ENCODE assay signal across 27 cellular contexts in the genomic region with DNA sequence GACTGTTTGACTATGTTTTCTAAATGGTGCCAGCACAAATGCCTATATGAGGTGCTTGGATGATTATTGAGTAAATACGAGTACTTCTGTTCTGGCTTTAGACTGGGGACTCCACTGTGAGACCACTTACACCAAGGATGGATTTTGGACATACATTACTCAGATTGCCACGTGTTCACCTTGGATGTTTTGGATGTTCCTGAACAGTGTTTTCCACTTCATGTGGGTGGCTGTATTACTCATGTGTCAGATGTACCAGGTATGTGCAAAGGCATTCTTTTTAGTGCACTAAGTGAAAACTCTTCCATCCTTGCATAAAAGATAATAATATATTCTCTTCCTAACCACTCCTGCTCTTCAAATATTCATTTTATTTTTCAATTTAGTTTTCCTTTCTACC. TPM values are rescaled to one million over a fixed set of nuclear protein-coding genes. Genes with fewer than 3 reads are reported as not detected.
"Had no signal": no experiment of that assay in that cellular context is flagged by ENCODE, and none has a peak within 500 bp of the region (broad histone marks: within the 10 kb centered on the region; RNA-seq: fewer than 3 reads in every experiment).

No MANE protein-coding gene starts in this region.

- H3K27me3 ChIP-seq: dorsolateral prefrontal cortex, esophagus muscularis mucosa, foreskin keratinocyte, gastroesophageal sphincter, heart left ventricle, left lung, sigmoid colon, stomach, testis, tibial artery, upper lobe of right lung, uterus had no signal

- FAIRE-seq: colon, islet of Langerhans had no signal

- H3K9me3 ChIP-seq: esophagus muscularis mucosa, gastroesophageal sphincter, heart left ventricle, left lung, prostate gland, sigmoid colon, stomach, testis, tibial artery, upper lobe of right lung, uterus had no signal

- H3K36me3 ChIP-seq: prostate gland, uterus had no signal

- H3K4me3 ChIP-seq: dorsolateral prefrontal cortex, esophagus muscularis mucosa, gastroesophageal sphincter, heart left ventricle, left lung, prostate gland, sigmoid colon, stomach, testis, tibial artery, upper lobe of right lung, uterus had no signal

- H3K27ac ChIP-seq: esophagus muscularis mucosa, foreskin keratinocyte, gastroesophageal sphincter, heart left ventricle, left lung, prostate gland, sigmoid colon, stomach, testis, tibial artery, upper lobe of right lung, uterus had no signal

- H3K4me1 ChIP-seq: esophagus muscularis mucosa, foreskin keratinocyte, heart left ventricle, left lung, prostate gland, sigmoid colon, stomach, testis, tibial artery, upper lobe of right lung, uterus had no signal

- ATAC-seq: foreskin keratinocyte; gastroesophageal sphincter; heart left ventricle; left cardiac atrium; left lung; naive thymus-derived CD4-positive, alpha-beta T cell; right cardiac atrium; stimulated activated effector memory CD8-positive, alpha-beta T cell treated with anti-CD3 and anti-CD28 coated beads, Interleukin-12 subunit alpha, Interleukin-12 subunit beta, amount 100 ng/mL, for 72 hours; upper lobe of right lung had no signal

- DNase-seq: dorsolateral prefrontal cortex; effector CD4-positive, alpha-beta T cell; endodermal cell; foreskin keratinocyte; heart left ventricle; hippocampal formation; left cardiac atrium; left lung; mesendoderm; midbrain; naive thymus-derived CD4-positive, alpha-beta T cell; right cardiac atrium; sigmoid colon; stimulated activated CD4-positive, alpha-beta T cell treated with anti-CD3 and anti-CD28 coated beads, Interleukin-2, amount 100 ng/mL, for 24 hours; stimulated activated CD4-positive, alpha-beta T cell treated with anti-CD3 and anti-CD28 coated beads, Interleukin-4, amount 100 ng/mL, for 24 hours; stimulated activated naive CD4-positive, alpha-beta T cell treated with Interleukin-2 at 50 U/mL for 16 hours; stomach; testis; tibial artery; upper lobe of right lung; uterus had no signal

RNA-seq across cellular contexts. Expression of a gene that starts 30.7 kb away (rescaled TPM):
- total RNA-seq: naive thymus-derived CD4-positive, alpha-beta T cell had no signal
